1 cellular context compared by ENCODE assay signal in the genomic region with DNA sequence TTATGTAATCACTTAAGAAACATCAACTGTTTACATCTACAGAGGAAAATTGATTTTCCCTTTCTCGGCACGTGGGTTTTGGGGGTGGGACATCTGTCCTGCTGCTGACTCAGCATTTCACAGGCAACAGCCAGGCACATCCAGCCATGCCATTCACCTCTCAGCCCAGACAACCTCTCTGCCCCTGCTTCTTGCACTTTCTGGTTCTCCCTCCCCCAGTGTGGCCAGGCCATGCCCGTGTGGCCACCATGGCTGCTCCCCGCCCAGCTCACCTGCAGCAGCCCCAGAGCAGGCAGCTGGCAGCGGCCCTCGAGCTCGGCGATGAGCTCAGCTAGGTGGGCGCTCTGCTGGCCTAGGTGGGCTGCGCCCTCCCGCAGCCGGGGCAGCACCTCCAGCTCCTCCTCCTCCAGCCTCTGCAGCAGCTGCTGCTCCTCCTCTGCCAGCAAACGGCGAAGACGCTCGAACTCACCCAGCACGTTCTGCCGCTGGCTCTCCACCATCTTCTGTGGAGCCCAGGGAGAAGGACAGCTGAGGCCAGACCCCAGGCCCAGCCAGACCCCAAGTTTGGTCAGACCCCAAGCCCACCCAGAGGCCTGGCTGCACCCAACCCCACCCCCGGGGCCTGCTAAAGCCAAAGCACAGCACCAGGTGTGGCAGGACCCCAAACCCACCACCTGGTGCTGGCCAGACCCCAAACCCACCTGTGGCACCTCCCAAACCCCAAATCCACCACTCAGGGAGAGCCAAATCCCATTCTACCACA.
A peak's percentile ranks its signal among the peaks of the same experiment; 100 is the strongest.
TF ChIP-seq lines count a peak whose summit lies in the region.

No MANE protein-coding gene starts in this region.

TF ChIP-seq in HepG2, 621 proteins besides CTCF, POLR2A, EP300 and RAD21:
- TF ChIP-seq MAFF (IDR thresholded peaks at IDR 0.05; ENCODE audit: low read depth, low read length) (peak; percentile 100), AGO2 (optimal IDR thresholded peaks at IDR 0.05; ENCODE audit: low read depth, low read length) (peak; percentile 36), FOSL2 (CRISPR knock-in tag; IDR thresholded peaks at IDR 0.05) (no peak), MAFK (conservative IDR thresholded peaks at IDR 0.05 in 1 of 2, IDR thresholded peaks at IDR 0.05 in 1 of 2; ENCODE audit: low read length in 2 of 2) (peak; percentile 99 to 100), MAFG (CRISPR knock-in tag; IDR thresholded peaks at IDR 0.05) (peak; percentile 80)
